In genomic region chr5:61467766-61468482, GRCh38 we compare ENCODE assay signal across 12 cellular contexts.
A peak's percentile ranks its signal among the peaks of the same experiment; 100 is the strongest.
DNase-seq lines count a peak whose midpoint lies in the region; ATAC-seq, FAIRE-seq and TF ChIP-seq lines count a peak whose summit lies in the region.
"Had no signal": no experiment of that assay in that cellular context is flagged by ENCODE, and none has a peak within 500 bp of the region (broad histone marks: within the 10 kb centered on the region; RNA-seq: fewer than 3 reads in every experiment).

No MANE protein-coding gene starts in this region.

- TF ChIP-seq CTCF in AG10803 (conservative IDR thresholded peaks at IDR 0.05; ENCODE audit: low read length) (no peak), brain (conservative IDR thresholded peaks at IDR 0.05) (no peak), left lung (IDR thresholded peaks at IDR 0.05) (no peak)

- peaks cover 73% of the 10 kb centered on the region for H3K4me1 Mint-ChIP-seq in brain

- no peak overlapping the region for H3K4me3 ChIP-seq in AG10803 (ENCODE audit: low read length)
- no peak overlapping the region for H3K4me3 ChIP-seq in left lung
- H3K4me3 ChIP-seq: ascending aorta, BLaER1 had no signal

- peak overlapping the region in 4 of 5 experiments; percentile 26 to 71 (median 43) for H3K27ac Mint-ChIP-seq in brain

- no peak overlapping the region for H3K27ac ChIP-seq in left lung
- H3K27ac ChIP-seq: ascending aorta, BLaER1, epithelial cell of prostate had no signal

- H3K9me3 Mint-ChIP-seq in brain: peaks cover 0 to 17% (median 9%) of the 10 kb centered on the region in 5 experiments

- H3K27me3 ChIP-seq in left lung: no peaks in the 10 kb centered on the region
- H3K27me3 ChIP-seq: ascending aorta, BLaER1 had no signal

- no peaks in the 10 kb centered on the region for H3K9me3 ChIP-seq in left lung
- H3K9me3 ChIP-seq: ascending aorta had no signal

- no peaks in the 10 kb centered on the region for H3K36me3 ChIP-seq in left lung
- H3K36me3 ChIP-seq: ascending aorta had no signal

- DNase-seq in AG10803 (ENCODE audit: low read depth): peak; percentile 62
- DNase-seq in HTR-8/SVneo (ENCODE audit: insufficient read length, low spot score): peak; percentile 61
- no peak for DNase-seq in left lung
- DNase-seq in DMS153 (lab: John Stamatoyannopoulos, UW): no peak
- no peak for DNase-seq in amygdala (lab: John Stamatoyannopoulos, UW)
- DNase-seq: NCI-H1930 had no signal

- H3K4me3 Mint-ChIP-seq in brain: peak overlapping the region in 3 of 5 experiments; percentile 1 to 53 (median 36)

- H3K36me3 Mint-ChIP-seq in brain: peaks cover 28% of the 10 kb centered on the region

- intact Hi-C loops in left lung (cut with DNase I): no loop called here

- peaks cover 4% of the 10 kb centered on the region for H3K27me3 Mint-ChIP-seq in brain

- FAIRE-seq in HTR-8/SVneo (lab: Jason Lieb, UNC): peak; percentile 57

- ATAC-seq in left lung (peak; percentile 20), GM21360 (IDR thresholded peaks at IDR 0.05; ENCODE audit: unreplicated experiment) (no peak), HG02571 (IDR thresholded peaks at IDR 0.05; ENCODE audit: unreplicated experiment) (no peak)

- H3K4me1 ChIP-seq in left lung: peaks cover 0 to 20% of the 10 kb centered on the region in 2 donors
- H3K4me1 ChIP-seq: BLaER1 had no signal

Comparison
In these comparisons a context has a peak if more than half of its experiments do, and no peak if none do; other contexts are left out.
1. DNase-seq: peak in AG10803 (single experiment) and HTR-8/SVneo (single experiment); none in left lung (0 of 2), DMS153 (single experiment) and amygdala (0 of 56).